ENCODE assay signal across 19 cellular contexts in the genomic region with DNA sequence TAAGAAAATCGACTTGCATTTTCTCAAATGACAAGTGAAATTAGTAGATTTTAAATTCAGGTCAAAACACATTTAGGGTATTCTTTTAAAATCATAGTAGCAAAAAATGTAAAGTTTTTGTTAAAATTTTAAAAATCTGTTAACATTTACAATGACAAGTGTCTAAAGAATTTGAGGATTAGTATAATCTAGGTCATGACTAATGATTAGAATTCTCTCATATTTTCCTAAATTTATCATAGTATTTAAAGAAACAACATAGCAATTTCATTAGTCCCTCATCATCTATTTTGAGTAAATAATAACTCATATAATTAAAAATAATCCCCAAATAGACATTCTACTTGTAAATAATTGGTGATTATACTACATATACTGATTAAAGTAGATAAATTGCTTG. TPM values are rescaled to one million over a fixed set of nuclear protein-coding genes. Genes with fewer than 3 reads are reported as not detected.
DNase-seq lines count a peak whose midpoint lies in the region; ATAC-seq, FAIRE-seq and TF ChIP-seq lines count a peak whose summit lies in the region.
"Had no signal": no experiment of that assay in that cellular context is flagged by ENCODE, and none has a peak within 500 bp of the region (broad histone marks: within the 10 kb centered on the region; RNA-seq: fewer than 3 reads in every experiment).

No MANE protein-coding gene starts in this region.

- POLR2A ChIA-PET in IMR-90 (lab: Charles Lee; ENCODE audit: unreplicated experiment), result no interaction called here
- POLR2A ChIA-PET in naive thymus-derived CD8-positive, alpha-beta T cell (lab: Charles Lee), result interaction anchor here (0.6 kb wide), 1 partner anchor 11 kb away, joined by 3 read pairs; no protein-coding TSS in a partner anchor

- H2AFZ ChIP-seq in IMR-90 (replicated peaks; ENCODE audit: low read length, poor library complexity), result no peak overlapping the region
- H2AFZ ChIP-seq in smooth muscle cell (ENCODE audit: low read depth), result no peak overlapping the region

- no peak overlapping the region for H2BK15ac ChIP-seq in IMR-90 (ENCODE audit: low read depth, low read length)

- no peak for TF ChIP-seq RAD21 in IMR-90 (IDR thresholded peaks at IDR 0.05; ENCODE audit: low read length)

- H3K56ac ChIP-seq in IMR-90 (ENCODE audit: extremely low read depth, insufficient read depth, low read length), result no peak overlapping the region

- no TSS peak for BruUV-seq in IMR-90 (replicated peaks; lab: Mats Ljungman, UMichigan)

- H3K23ac ChIP-seq in IMR-90 (ENCODE audit: low read depth, low read length), result no peak overlapping the region

- H3K9ac ChIP-seq in IMR-90 (ENCODE audit: low read depth, low read length), result no peak overlapping the region
- no peak overlapping the region for H3K9ac ChIP-seq in smooth muscle cell (ENCODE audit: low read depth)

- no peak overlapping the region for H4K5ac ChIP-seq in IMR-90 (ENCODE audit: low read depth, low read length)

- H3K36me3 ChIP-seq in IMR-90 (ENCODE audit: control insufficient read depth, insufficient read depth, low read length) (peaks cover 30% of the 10 kb centered on the region), smooth muscle cell (ENCODE audit: low read depth) (peaks cover 28% of the 10 kb centered on the region), MG63 (peaks cover 82% of the 10 kb centered on the region)

- H4K20me1 ChIP-seq in IMR-90 (ENCODE audit: insufficient read depth, low read length), result no peaks in the 10 kb centered on the region
- H4K20me1 ChIP-seq in smooth muscle cell (ENCODE audit: low read depth), result no peaks in the 10 kb centered on the region

- peaks cover 4 to 30% of the 10 kb centered on the region in 2 experiments for H3K79me1 ChIP-seq in IMR-90 (ENCODE audit: low read depth in 1 of 2, low read length in 2 of 2)

- no CpG with 5 or more reads among the region's 1 CpG for WGBS in IMR-90 (ENCODE audit: extremely low coverage in 2 of 2, insufficient read length in 1 of 2), 2 experiments
- 100% methylated on average over 1 of the region's 1 CpG for WGBS in smooth muscle cell (ENCODE audit: low lambda C conversion rate)

- intact Hi-C loops in IMR-90 (cut with micrococcal nuclease), result no loop called here

- no peak overlapping the region for H3K18ac ChIP-seq in IMR-90 (ENCODE audit: low read depth, low read length)

- peaks cover 2% of the 10 kb centered on the region for H3K4me1 ChIP-seq in IMR-90 (ENCODE audit: control insufficient read depth, insufficient read depth, low read length)
- H3K4me1 ChIP-seq in smooth muscle cell (ENCODE audit: low read depth), result no peaks in the 10 kb centered on the region
- H3K4me1 ChIP-seq: A549, Caco-2 had no signal

- no peak overlapping the region for H2BK120ac ChIP-seq in IMR-90 (ENCODE audit: low read depth, low read length)

- no peak overlapping the region for H2AK5ac ChIP-seq in IMR-90 (ENCODE audit: low read depth, low read length)

- ATAC-seq in IMR-90 (ENCODE audit: low read depth), result peak; percentile 30; the same call in 1 of the 2 replicates
- ATAC-seq in HG02870 (IDR thresholded peaks at IDR 0.05; ENCODE audit: unreplicated experiment), result no peak
- ATAC-seq in naive thymus-derived CD8-positive, alpha-beta T cell, result no peak
- ATAC-seq: A549 had no signal

- no peaks in the 10 kb centered on the region for H3K27me3 Mint-ChIP-seq in naive thymus-derived CD8-positive, alpha-beta T cell
- H3K27me3 Mint-ChIP-seq: CD4-positive, alpha-beta T cell had no signal

- no peaks in the 10 kb centered on the region for H3K27me3 ChIP-seq in IMR-90 (ENCODE audit: control insufficient read depth, insufficient read depth, low read length)
- no peaks in the 10 kb centered on the region for H3K27me3 ChIP-seq in smooth muscle cell (ENCODE audit: low read depth)
- H3K27me3 ChIP-seq in MG63, result no peaks in the 10 kb centered on the region

- H3K9me3 ChIP-seq in IMR-90 (ENCODE audit: control insufficient read depth, insufficient read depth, low read length) (no peaks in the 10 kb centered on the region), smooth muscle cell (replicated peaks; ENCODE audit: low read depth) (no peaks in the 10 kb centered on the region), MG63 (no peaks in the 10 kb centered on the region)
- H3K9me3 ChIP-seq: A549, Caco-2 had no signal

- no peaks in the 10 kb centered on the region for H3K9me3 Mint-ChIP-seq in naive thymus-derived CD8-positive, alpha-beta T cell
- H3K9me3 Mint-ChIP-seq: CD4-positive, alpha-beta T cell; H9 had no signal

- no peaks in the 10 kb centered on the region for H3K79me2 ChIP-seq in smooth muscle cell (ENCODE audit: low read depth)

- no peak overlapping the region for H4K91ac ChIP-seq in IMR-90 (ENCODE audit: insufficient read depth, low read depth, low read length)

- H3K4me3 ChIP-seq in IMR-90 (ENCODE audit: insufficient read depth, low read depth, low read length) (no peak overlapping the region), smooth muscle cell (no peak overlapping the region), MG63 (no peak overlapping the region)
- H3K4me3 ChIP-seq: A549 had no signal

- peaks cover 30 to 86% (median 54%) of the 10 kb centered on the region in 3 donors for H3K36me3 Mint-ChIP-seq in naive thymus-derived CD8-positive, alpha-beta T cell

- no peak overlapping the region for H3K27ac Mint-ChIP-seq in naive thymus-derived CD8-positive, alpha-beta T cell
- H3K27ac Mint-ChIP-seq: CD4-positive, alpha-beta T cell had no signal

- CTCF ChIA-PET in IMR-90 (lab: Yijun Ruan, JAX), result no interaction called here

- DNase-seq in ELR (ENCODE audit: low read depth) (peak; percentile 50), IMR-90 (peak; percentile 17), frontal cortex (ENCODE audit: low spot score in 2 of 2) (no peak), smooth muscle cell (lab: John Stamatoyannopoulos, UW; ENCODE audit: unreplicated experiment) (no peak), MG63 (no peak)
- DNase-seq in naive thymus-derived CD8-positive, alpha-beta T cell, result no peak
- DNase-seq: AML-193; Caco-2; CD4-positive, alpha-beta T cell; GF-D8; H9; KG1 had no signal

- H2BK20ac ChIP-seq in IMR-90 (ENCODE audit: low read depth, low read length), result no peak overlapping the region

- in situ Hi-C loops in IMR-90 (cut with MboI; ENCODE audit: low sequenced_read_pairs), result no loop called here

- no peak overlapping the region for H3K4me3 Mint-ChIP-seq in naive thymus-derived CD8-positive, alpha-beta T cell
- H3K4me3 Mint-ChIP-seq: CD4-positive, alpha-beta T cell; H9 had no signal

- no peak for TF ChIP-seq CTCF in IMR-90 (conservative IDR thresholded peaks at IDR 0.05; ENCODE audit: low read depth, low read length)
- TF ChIP-seq CTCF in smooth muscle cell (IDR thresholded peaks at IDR 0.05; ENCODE audit: borderline replicate concordance, insufficient read depth, poor library complexity, severe bottlenecking), result no peak

- peaks cover 0 to 5% (median 0%) of the 10 kb centered on the region in 4 donors for H3K4me1 Mint-ChIP-seq in naive thymus-derived CD8-positive, alpha-beta T cell

- no peak for TF ChIP-seq POLR2A in IMR-90 (IDR thresholded peaks at IDR 0.05; ENCODE audit: low read depth, low read length)

- H3F3A ChIP-seq in smooth muscle cell (ENCODE audit: low read depth), result no peaks in the 10 kb centered on the region

- no peak overlapping the region for H3K14ac ChIP-seq in IMR-90 (replicated peaks; ENCODE audit: low read depth, low read length)

- H3K4ac ChIP-seq in IMR-90 (ENCODE audit: low read depth, low read length), result no peak overlapping the region

- H3K4me2 ChIP-seq in IMR-90 (ENCODE audit: low read depth, low read length) (no peak overlapping the region), smooth muscle cell (peak overlapping the region; percentile 55)
- H3K4me2 ChIP-seq: A549 had no signal

- peak overlapping the region; percentile 41 for H2BK5ac ChIP-seq in IMR-90 (ENCODE audit: low read depth, low read length, poor library complexity, severe bottlenecking)

- H4K8ac ChIP-seq in IMR-90 (ENCODE audit: low read depth in 2 of 2, low read length in 2 of 2), result no peak overlapping the region

- peak; percentile 77 for FAIRE-seq in frontal cortex (lab: Jason Lieb, UNC)
- FAIRE-seq: A549, D721Med, H1, HTR-8/SVneo had no signal

- dilution Hi-C loops in IMR-90 (cut with HindIII; ENCODE audit: low sequenced_read_pairs, unreplicated experiment), result no loop called here

- no peak overlapping the region for H2AK9ac ChIP-seq in IMR-90 (replicated peaks; ENCODE audit: low read depth, low read length, poor library complexity)

- H3K27ac ChIP-seq in IMR-90 (ENCODE audit: insufficient read depth, low read length) (no peak overlapping the region), smooth muscle cell (ENCODE audit: low read depth) (peak overlapping the region; percentile 49)
- H3K27ac ChIP-seq: 22Rv1, A549, C4-2B had no signal

- peaks cover 8% of the 10 kb centered on the region; the same call in 1 of the 2 replicates for H3K9me1 ChIP-seq in IMR-90 (ENCODE audit: insufficient read depth, low read length)

TF ChIP-seq in IMR-90, 13 proteins besides CTCF, POLR2A, EP300 and RAD21 (continues in another document):
- TF ChIP-seq CHD1 (IDR thresholded peaks at IDR 0.05; ENCODE audit: low read depth, low read length), result no peak
- no peak for TF ChIP-seq NFE2L2 (IDR thresholded peaks at IDR 0.05; ENCODE audit: low read depth, low read length)
- no peak for TF ChIP-seq SMC3 (IDR thresholded peaks at IDR 0.05; ENCODE audit: low read depth, low read length)
- TF ChIP-seq MAFK (IDR thresholded peaks at IDR 0.05; ENCODE audit: low read depth, low read length), result no peak
- TF ChIP-seq CEBPB (IDR thresholded peaks at IDR 0.05; ENCODE audit: low read depth, low read length), result no peak
- TF ChIP-seq, protein P1, sequence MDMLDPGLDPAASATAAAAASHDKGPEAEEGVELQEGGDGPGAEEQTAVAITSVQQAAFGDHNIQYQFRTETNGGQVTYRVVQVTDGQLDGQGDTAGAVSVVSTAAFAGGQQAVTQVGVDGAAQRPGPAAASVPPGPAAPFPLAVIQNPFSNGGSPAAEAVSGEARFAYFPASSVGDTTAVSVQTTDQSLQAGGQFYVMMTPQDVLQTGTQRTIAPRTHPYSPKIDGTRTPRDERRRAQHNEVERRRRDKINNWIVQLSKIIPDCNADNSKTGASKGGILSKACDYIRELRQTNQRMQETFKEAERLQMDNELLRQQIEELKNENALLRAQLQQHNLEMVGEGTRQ (IDR thresholded peaks at IDR 0.05; ENCODE audit: low read depth, low read length), result no peak
- no peak for TF ChIP-seq MXI1 (IDR thresholded peaks at IDR 0.05; ENCODE audit: borderline replicate concordance, low read depth, low read length)
- no peak for TF ChIP-seq MAZ (IDR thresholded peaks at IDR 0.05; ENCODE audit: borderline replicate concordance, low read depth, low read length)

RNA-seq across cellular contexts. Expression of gene THUMPD2, which starts 23.6 kb away (rescaled TPM):
- total RNA-seq in IMR-90 (2012; rRNA removed) (4.8 and 5.6 TPM in 2 replicates), frontal cortex (11.8 TPM), smooth muscle cell (18.6 and 18.8 TPM in 2 replicates)
- polyA plus RNA-seq in IMR-90 (2012; rRNA removed) (5.2 and 7.0 TPM in 2 replicates), smooth muscle cell (13.1 and 14.5 TPM in 2 replicates)
- polyA plus RNA-seq in IMR-90 (2012; cell fraction: cytosol; rRNA removed), result 1.1 and 1.5 TPM in 2 replicates
- 2.9 and 22.6 TPM in 2 replicates for polyA plus RNA-seq in IMR-90 (2012; cell fraction: nucleus; rRNA removed; ENCODE audit: low replicate concordance)
- 5.8 and 6.8 TPM in 2 replicates for total RNA-seq in MG63 (2014; rRNA removed; shearing (Covaris generic); ENCODE audit: low replicate concordance)
- 10 to 100 TPM; 12.9 to 13.4 TPM for total RNA-seq in naive thymus-derived CD8-positive, alpha-beta T cell
- 1 to 10 TPM; 3.8 to 7.4 (median 5.6) TPM for polyA plus RNA-seq in naive thymus-derived CD8-positive, alpha-beta T cell

Comparison
In these comparisons a context has a peak if more than half of its experiments do, and no peak if none do; other contexts are left out.
1. DNase-seq: peak in ELR (single experiment) and IMR-90 (single experiment); none in frontal cortex (0 of 2), smooth muscle cell (single experiment), MG63 (single experiment) and naive thymus-derived CD8-positive, alpha-beta T cell (0 of 10).